Comparison of ENCODE assay signal across 8 cellular contexts in the genomic region with DNA sequence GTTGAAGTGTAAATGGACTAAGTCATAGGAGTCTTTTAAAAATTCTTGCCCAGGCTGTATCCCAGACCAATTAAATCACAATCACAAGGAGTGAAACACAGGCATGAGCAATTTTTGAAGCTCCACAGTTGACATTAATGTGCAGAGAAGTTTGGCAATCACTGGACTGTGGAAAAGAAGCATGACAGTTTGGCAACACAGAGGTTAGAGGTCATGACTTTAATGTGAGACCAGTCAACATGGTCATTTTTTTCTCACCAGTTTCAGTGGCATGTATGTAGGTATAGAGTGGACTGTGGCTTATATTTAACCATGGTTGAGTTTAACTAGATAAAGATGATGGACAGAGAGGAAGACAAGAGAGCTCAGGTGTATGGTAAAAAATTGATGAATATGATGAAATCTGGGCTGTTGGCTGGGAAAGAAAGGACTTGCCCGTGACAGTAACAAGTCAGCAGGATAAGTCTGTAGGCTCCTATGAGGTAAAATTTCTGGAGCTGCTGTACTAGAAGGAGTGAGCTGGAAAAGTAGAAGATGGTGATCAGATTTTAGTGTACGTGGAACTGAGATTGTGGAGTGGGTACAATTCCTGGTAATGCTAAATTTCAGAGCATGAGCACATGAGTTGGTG.
"Had no signal": no experiment of that assay in that cellular context is flagged by ENCODE, and none has a peak within 500 bp of the region (broad histone marks: within the 10 kb centered on the region; RNA-seq: fewer than 3 reads in every experiment).

No MANE protein-coding gene starts in this region.

- H3K4me1 Mint-ChIP-seq: IgD-negative memory B cell had no signal

- H3K27ac Mint-ChIP-seq: HFFc6 had no signal

- H3K4me3 Mint-ChIP-seq: HFFc6, IgD-negative memory B cell had no signal

- H3K4me1 ChIP-seq: HAP-1 had no signal

- DNase-seq: GM23248, GOT3, H7, HFFc6 had no signal

- H3K9ac ChIP-seq: GM23248 had no signal

- FAIRE-seq: HTR-8/SVneo had no signal

- H3K27me3 Mint-ChIP-seq: IgD-negative memory B cell had no signal

- H2AFZ ChIP-seq: GM23248 had no signal

- ATAC-seq: HCT116 had no signal

- H3K9me3 ChIP-seq: HAP-1 had no signal

- H3K27ac ChIP-seq: GM23248 had no signal

- H3K36me3 Mint-ChIP-seq: IgD-negative memory B cell had no signal

- H3K36me3 ChIP-seq: HAP-1 had no signal

- H3K4me3 ChIP-seq: GM23248, HAP-1 had no signal
